In genomic region chr11:58498464-58498863, GRCh38 we compare ENCODE assay signal across 1 cellular context.
TF ChIP-seq lines count a peak whose summit lies in the region.

No MANE protein-coding gene starts in this region.

TF ChIP-seq in IMR-90, 13 proteins besides CTCF, POLR2A, EP300 and RAD21 (continued from another document):
- no peak for TF ChIP-seq ELK1 (IDR thresholded peaks at IDR 0.05; ENCODE audit: borderline replicate concordance, low read depth, low read length)
- no peak for TF ChIP-seq NFE2L2 (IDR thresholded peaks at IDR 0.05; ENCODE audit: low read depth, low read length)
- TF ChIP-seq FOS (IDR thresholded peaks at IDR 0.05; ENCODE audit: low read depth, low read length): no peak
- no peak for TF ChIP-seq CEBPB (IDR thresholded peaks at IDR 0.05; ENCODE audit: low read depth, low read length)
- TF ChIP-seq USF2 (IDR thresholded peaks at IDR 0.05; ENCODE audit: low read depth, low read length): no peak
- TF ChIP-seq RFX5 (IDR thresholded peaks at IDR 0.05; ENCODE audit: low read depth, low read length): no peak
- no peak for TF ChIP-seq BHLHE40 (IDR thresholded peaks at IDR 0.05; ENCODE audit: low read depth, low read length)
- TF ChIP-seq CHD1 (IDR thresholded peaks at IDR 0.05; ENCODE audit: low read depth, low read length): no peak
- no peak for TF ChIP-seq RCOR1 (IDR thresholded peaks at IDR 0.05; ENCODE audit: insufficient replicate concordance, low read length)
- no peak for TF ChIP-seq MXI1 (IDR thresholded peaks at IDR 0.05; ENCODE audit: borderline replicate concordance, low read depth, low read length)
- TF ChIP-seq MAZ (IDR thresholded peaks at IDR 0.05; ENCODE audit: borderline replicate concordance, low read depth, low read length): no peak
